15 cellular contexts compared by ENCODE assay signal in the genomic region with DNA sequence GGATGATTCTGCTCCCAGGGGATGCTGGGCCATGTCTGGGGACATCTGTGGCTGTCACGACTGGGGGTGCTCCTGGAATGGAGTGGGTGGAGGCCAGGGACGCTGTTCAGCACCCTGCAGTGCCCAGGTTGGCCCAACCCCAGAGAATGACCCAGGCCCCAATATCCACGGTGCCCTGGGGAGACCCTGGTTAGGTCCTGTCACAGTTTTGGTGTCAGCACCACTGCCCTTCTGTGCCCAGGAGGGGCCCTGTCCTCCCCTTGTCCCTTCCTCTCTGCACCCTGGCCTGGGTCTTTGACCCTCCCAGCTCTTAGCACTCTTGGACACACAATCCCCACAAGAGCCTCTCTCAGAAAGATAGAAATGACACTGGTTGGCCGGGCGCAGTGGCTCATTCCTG.
DNase-seq lines count a peak whose midpoint lies in the region; ATAC-seq, FAIRE-seq and TF ChIP-seq lines count a peak whose summit lies in the region.
"Had no signal": no experiment of that assay in that cellular context is flagged by ENCODE, and none has a peak within 500 bp of the region (broad histone marks: within the 10 kb centered on the region; RNA-seq: fewer than 3 reads in every experiment).

No MANE protein-coding gene starts in this region.

- peaks cover 40% of the 10 kb centered on the region for H3K4me1 Mint-ChIP-seq in activated CD4-positive, alpha-beta T cell treated with anti-CD3 and anti-CD28 coated beads, Interleukin-2, amount 10 ng/mL, durations not matched to agents 24 days and 14 days
- peaks cover 9% of the 10 kb centered on the region for H3K4me1 Mint-ChIP-seq in astrocyte (ENCODE audit: low read depth, unreplicated experiment)

- no peaks in the 10 kb centered on the region for H3K27me3 Mint-ChIP-seq in activated CD4-positive, alpha-beta T cell treated with anti-CD3 and anti-CD28 coated beads, Interleukin-2, amount 10 ng/mL, durations not matched to agents 24 days and 14 days
- H3K27me3 Mint-ChIP-seq in astrocyte (ENCODE audit: low read depth, unreplicated experiment), result no peaks in the 10 kb centered on the region
- H3K27me3 Mint-ChIP-seq: type B pancreatic cell had no signal

- DNase-seq in activated CD4-positive, alpha-beta T cell treated with anti-CD3 and anti-CD28 coated beads, Interleukin-2, amount 10 ng/mL, durations not matched to agents 24 days and 14 days, result no peak
- DNase-seq in activated CD4-positive, alpha-beta T cell treated with anti-CD3 and anti-CD28 coated beads for 4 hours, result no peak
- DNase-seq in astrocyte (ENCODE audit: low read depth) (no peak), posterior vena cava (ENCODE audit: low spot score) (peak; percentile 57), T1000 (lab: John Stamatoyannopoulos, UW) (no peak), PC-9 (no peak)
- no peak for DNase-seq in stimulated activated naive CD4-positive, alpha-beta T cell (lab: John Stamatoyannopoulos, UW)
- DNase-seq: amygdala, cortex of kidney, NCI-H1105 treated with DMSO at 0.1 percent for 48 hours, SIG-M5 had no signal

- no peaks in the 10 kb centered on the region for H3K9me3 ChIP-seq in astrocyte (ENCODE audit: insufficient read depth, low read depth, low read length)
- no peaks in the 10 kb centered on the region for H3K9me3 ChIP-seq in PC-9 (ENCODE audit: insufficient read depth, low read depth)

- H3K4me2 ChIP-seq in astrocyte (ENCODE audit: low read length) (no peak overlapping the region), PC-9 (no peak overlapping the region)

- FAIRE-seq in astrocyte (lab: Jason Lieb, UNC), result no peak
- FAIRE-seq: A204.1 had no signal

- CTCF ChIA-PET in PC-9 (lab: Charles Lee), result no interaction called here

- H3K4me3 Mint-ChIP-seq in activated CD4-positive, alpha-beta T cell treated with anti-CD3 and anti-CD28 coated beads, Interleukin-2, amount 10 ng/mL, durations not matched to agents 24 days and 14 days, result peak overlapping the region; percentile 83
- H3K4me3 Mint-ChIP-seq in astrocyte (ENCODE audit: unreplicated experiment), result no peak overlapping the region
- H3K4me3 Mint-ChIP-seq: type B pancreatic cell had no signal

- intact Hi-C loops in activated CD4-positive, alpha-beta T cell treated with anti-CD3 and anti-CD28 coated beads, Interleukin-2, amount 10 ng/mL, durations not matched to agents 24 days and 14 days (cut with micrococcal nuclease), result no loop called here
- intact Hi-C loops in posterior vena cava (cut with DNase I) (no loop called here), PC-9 (cut with micrococcal nuclease; ENCODE audit: unreplicated experiment) (no loop called here)

- no peaks in the 10 kb centered on the region for H3K27me3 ChIP-seq in astrocyte (ENCODE audit: insufficient read depth, low read length)
- H3K27me3 ChIP-seq in PC-9 (ENCODE audit: insufficient read depth, low read depth), result no peaks in the 10 kb centered on the region

- H3K4me3 ChIP-seq in astrocyte (ENCODE audit: insufficient read depth, low read depth, low read length), result no peak overlapping the region
- no peak overlapping the region for H3K4me3 ChIP-seq in PC-9

- TF ChIP-seq CTCF in astrocyte (IDR thresholded peaks at IDR 0.05; ENCODE audit: insufficient read depth, low read depth, low read length) (no peak), PC-9 (conservative IDR thresholded peaks at IDR 0.05) (no peak)

- no peak overlapping the region for H3K9ac ChIP-seq in astrocyte (ENCODE audit: low read length)

- peak; percentile 2 for ATAC-seq in GM18517 (IDR thresholded peaks at IDR 0.05; ENCODE audit: unreplicated experiment)
- ATAC-seq: left lobe of liver had no signal

- H3K27ac Mint-ChIP-seq in activated CD4-positive, alpha-beta T cell treated with anti-CD3 and anti-CD28 coated beads, Interleukin-2, amount 10 ng/mL, durations not matched to agents 24 days and 14 days, result peak overlapping the region; percentile 87
- peak overlapping the region; percentile 41 for H3K27ac Mint-ChIP-seq in astrocyte (ENCODE audit: unreplicated experiment)
- H3K27ac Mint-ChIP-seq: type B pancreatic cell had no signal

- no peaks in the 10 kb centered on the region for H3K9me3 Mint-ChIP-seq in activated CD4-positive, alpha-beta T cell treated with anti-CD3 and anti-CD28 coated beads, Interleukin-2, amount 10 ng/mL, durations not matched to agents 24 days and 14 days
- H3K9me3 Mint-ChIP-seq in astrocyte (ENCODE audit: unreplicated experiment), result no peaks in the 10 kb centered on the region
- H3K9me3 Mint-ChIP-seq: type B pancreatic cell had no signal

- H4K20me1 ChIP-seq in astrocyte (ENCODE audit: insufficient read depth, low read length), result no peaks in the 10 kb centered on the region
- no peaks in the 10 kb centered on the region for H4K20me1 ChIP-seq in PC-9 (ENCODE audit: insufficient read depth)

- H3K4me1 ChIP-seq in astrocyte (ENCODE audit: insufficient read depth, low read length) (no peaks in the 10 kb centered on the region), PC-9 (replicated peaks; ENCODE audit: insufficient read depth) (no peaks in the 10 kb centered on the region)

- H3K27ac ChIP-seq in astrocyte (ENCODE audit: low read depth, low read length) (no peak overlapping the region), PC-9 (no peak overlapping the region)

- H3K9me2 ChIP-seq in PC-9 (ENCODE audit: insufficient read depth), result no peaks in the 10 kb centered on the region

- H2AFZ ChIP-seq in astrocyte (ENCODE audit: low read depth, low read length), result no peak overlapping the region
- no peak overlapping the region for H2AFZ ChIP-seq in PC-9

- POLR2A ChIA-PET in PC-9 (lab: Charles Lee; ENCODE audit: unreplicated experiment), result interaction anchor here (0.7 kb wide), 1 partner anchor 140 kb away, joined by 19 read pairs; no protein-coding TSS in a partner anchor

- no peaks in the 10 kb centered on the region for H3K79me2 ChIP-seq in astrocyte (ENCODE audit: insufficient read depth, low read length)
- H3K79me2 ChIP-seq in PC-9 (ENCODE audit: low read depth), result no peaks in the 10 kb centered on the region

- no peaks in the 10 kb centered on the region for H3K36me3 ChIP-seq in astrocyte (ENCODE audit: insufficient read depth, low read length)
- H3K36me3 ChIP-seq in PC-9 (ENCODE audit: low read depth), result no peaks in the 10 kb centered on the region

- BruUV-seq in PC-9 (replicated peaks; lab: Mats Ljungman, UMichigan), result no TSS peak

- H3K36me3 Mint-ChIP-seq in activated CD4-positive, alpha-beta T cell treated with anti-CD3 and anti-CD28 coated beads, Interleukin-2, amount 10 ng/mL, durations not matched to agents 24 days and 14 days (ENCODE audit: low read depth), result no peaks in the 10 kb centered on the region
- no peaks in the 10 kb centered on the region for H3K36me3 Mint-ChIP-seq in astrocyte (ENCODE audit: low read depth, unreplicated experiment)
- H3K36me3 Mint-ChIP-seq: type B pancreatic cell had no signal

- H3F3A ChIP-seq in PC-9 (ENCODE audit: insufficient read depth, low read depth), result no peaks in the 10 kb centered on the region
